In the genomic region with DNA sequence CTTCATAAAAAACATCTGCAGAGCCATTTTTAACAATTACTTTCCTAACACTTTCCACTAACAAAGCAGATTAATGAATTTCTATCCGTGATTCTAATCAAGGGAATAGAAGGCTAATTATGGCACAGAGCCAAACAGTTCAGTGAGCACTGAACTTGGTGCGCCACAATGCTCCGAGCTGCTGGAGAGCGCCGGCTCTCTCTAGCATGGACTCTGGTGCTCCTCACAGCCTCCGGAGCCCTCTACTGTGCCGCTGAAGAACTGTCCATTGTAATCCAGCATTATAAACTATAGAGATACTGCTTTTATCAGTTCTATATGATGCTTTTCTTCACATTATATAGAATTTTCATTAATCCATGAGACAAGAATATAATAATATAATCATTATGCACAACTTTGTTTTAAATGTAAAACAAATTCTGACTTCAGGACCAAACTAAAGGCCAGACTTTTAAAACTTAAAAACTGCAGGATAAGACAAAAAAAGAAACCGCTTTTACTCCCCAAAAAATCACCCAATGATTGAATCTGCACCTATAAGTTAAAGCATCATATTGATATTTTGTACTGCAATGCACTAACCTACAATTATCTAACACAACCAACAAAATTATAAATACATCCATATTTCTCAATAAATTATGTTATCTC, we compare ENCODE assay signal across 8 cellular contexts.
A peak's percentile ranks its signal among the peaks of the same experiment; 100 is the strongest.
DNase-seq lines count a peak whose midpoint lies in the region; ATAC-seq and TF ChIP-seq lines count a peak whose summit lies in the region.

No MANE protein-coding gene starts in this region.

- H3K27me3 Mint-ChIP-seq in neural crest cell (ENCODE audit: low read depth) = no peaks in the 10 kb centered on the region

- no peaks in the 10 kb centered on the region for H3K4me1 Mint-ChIP-seq in neural crest cell

- peaks cover 7% of the 10 kb centered on the region for H3K36me3 Mint-ChIP-seq in neural crest cell (ENCODE audit: low read depth)

- no peak overlapping the region for H3K4me3 ChIP-seq in esophagus squamous epithelium

- H3K27me3 ChIP-seq in esophagus squamous epithelium = no peaks in the 10 kb centered on the region

- H3K4me3 Mint-ChIP-seq in neural crest cell = no peak overlapping the region

- no peak overlapping the region for H3K27ac Mint-ChIP-seq in neural crest cell (ENCODE audit: unreplicated experiment)

- DNase-seq in Ammon's horn (ENCODE audit: low spot score) = peak; percentile 92
- peak; percentile 73 for DNase-seq in RPMI7951 (ENCODE audit: low read depth)
- DNase-seq in esophagus squamous epithelium (lab: John Stamatoyannopoulos, UW) = no peak
- DNase-seq in neural crest cell (ENCODE audit: low read depth, low spot score) = peak; percentile 45
- no peak for DNase-seq in activated CD4-positive, CD25-positive, alpha-beta regulatory T cell (lab: John Stamatoyannopoulos, UW)

- TF ChIP-seq CTCF in esophagus squamous epithelium (IDR thresholded peaks at IDR 0.05) = peak; percentile 17 to 79 (median 62)
- TF ChIP-seq CTCF in neural crest cell (conservative IDR thresholded peaks at IDR 0.05) = peak; percentile 81

- H3K36me3 ChIP-seq in esophagus squamous epithelium = peaks cover 0 to 45% (median 0%) of the 10 kb centered on the region in 3 donors

- intact Hi-C loops in esophagus squamous epithelium (cut with DNase I) = no loop called here

- ATAC-seq in GM19035 (IDR thresholded peaks at IDR 0.05; ENCODE audit: unreplicated experiment) (no peak), HG03565 (IDR thresholded peaks at IDR 0.05; ENCODE audit: unreplicated experiment) (no peak)

- WGBS in esophagus squamous epithelium, 2 donors = 36 to 39% methylated on average over 8 of the region's 8 CpGs

- H3K27ac ChIP-seq in esophagus squamous epithelium = no peak overlapping the region

- TF ChIP-seq POLR2A in esophagus squamous epithelium (IDR thresholded peaks at IDR 0.05) = no peak

- peak; percentile 72 for TF ChIP-seq RAD21 in Ishikawa (IDR thresholded peaks at IDR 0.05; ENCODE audit: low read depth)

- H3K9me3 Mint-ChIP-seq in neural crest cell = no peaks in the 10 kb centered on the region

- no peaks in the 10 kb centered on the region for H3K9me3 ChIP-seq in esophagus squamous epithelium

- H3K4me1 ChIP-seq in esophagus squamous epithelium = peaks cover 0 to 4% (median 0%) of the 10 kb centered on the region in 3 donors

- no peak for TF ChIP-seq EP300 in Ishikawa (IDR thresholded peaks at IDR 0.05; ENCODE audit: borderline replicate concordance)

TF ChIP-seq in Ishikawa, 13 proteins besides CTCF, POLR2A, EP300 and RAD21:
- TF ChIP-seq NFIC (IDR thresholded peaks at IDR 0.05) (peak; percentile 64), CREB1 (IDR thresholded peaks at IDR 0.05; ENCODE audit: low read depth) (no peak)
- TF ChIP-seq, protein P1, sequence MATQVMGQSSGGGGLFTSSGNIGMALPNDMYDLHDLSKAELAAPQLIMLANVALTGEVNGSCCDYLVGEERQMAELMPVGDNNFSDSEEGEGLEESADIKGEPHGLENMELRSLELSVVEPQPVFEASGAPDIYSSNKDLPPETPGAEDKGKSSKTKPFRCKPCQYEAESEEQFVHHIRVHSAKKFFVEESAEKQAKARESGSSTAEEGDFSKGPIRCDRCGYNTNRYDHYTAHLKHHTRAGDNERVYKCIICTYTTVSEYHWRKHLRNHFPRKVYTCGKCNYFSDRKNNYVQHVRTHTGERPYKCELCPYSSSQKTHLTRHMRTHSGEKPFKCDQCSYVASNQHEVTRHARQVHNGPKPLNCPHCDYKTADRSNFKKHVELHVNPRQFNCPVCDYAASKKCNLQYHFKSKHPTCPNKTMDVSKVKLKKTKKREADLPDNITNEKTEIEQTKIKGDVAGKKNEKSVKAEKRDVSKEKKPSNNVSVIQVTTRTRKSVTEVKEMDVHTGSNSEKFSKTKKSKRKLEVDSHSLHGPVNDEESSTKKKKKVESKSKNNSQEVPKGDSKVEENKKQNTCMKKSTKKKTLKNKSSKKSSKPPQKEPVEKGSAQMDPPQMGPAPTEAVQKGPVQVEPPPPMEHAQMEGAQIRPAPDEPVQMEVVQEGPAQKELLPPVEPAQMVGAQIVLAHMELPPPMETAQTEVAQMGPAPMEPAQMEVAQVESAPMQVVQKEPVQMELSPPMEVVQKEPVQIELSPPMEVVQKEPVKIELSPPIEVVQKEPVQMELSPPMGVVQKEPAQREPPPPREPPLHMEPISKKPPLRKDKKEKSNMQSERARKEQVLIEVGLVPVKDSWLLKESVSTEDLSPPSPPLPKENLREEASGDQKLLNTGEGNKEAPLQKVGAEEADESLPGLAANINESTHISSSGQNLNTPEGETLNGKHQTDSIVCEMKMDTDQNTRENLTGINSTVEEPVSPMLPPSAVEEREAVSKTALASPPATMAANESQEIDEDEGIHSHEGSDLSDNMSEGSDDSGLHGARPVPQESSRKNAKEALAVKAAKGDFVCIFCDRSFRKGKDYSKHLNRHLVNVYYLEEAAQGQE (IDR thresholded peaks at IDR 0.05; ENCODE audit: low read depth) = peak; percentile 52

Comparison
In these comparisons a context has a peak if more than half of its experiments do, and no peak if none do; other contexts are left out.
1. DNase-seq: peak in Ammon's horn (single experiment), RPMI7951 (single experiment) and neural crest cell (single experiment); none in esophagus squamous epithelium (single experiment) and activated CD4-positive, CD25-positive, alpha-beta regulatory T cell (0 of 4).